12 cellular contexts compared by ENCODE assay signal in the genomic region with DNA sequence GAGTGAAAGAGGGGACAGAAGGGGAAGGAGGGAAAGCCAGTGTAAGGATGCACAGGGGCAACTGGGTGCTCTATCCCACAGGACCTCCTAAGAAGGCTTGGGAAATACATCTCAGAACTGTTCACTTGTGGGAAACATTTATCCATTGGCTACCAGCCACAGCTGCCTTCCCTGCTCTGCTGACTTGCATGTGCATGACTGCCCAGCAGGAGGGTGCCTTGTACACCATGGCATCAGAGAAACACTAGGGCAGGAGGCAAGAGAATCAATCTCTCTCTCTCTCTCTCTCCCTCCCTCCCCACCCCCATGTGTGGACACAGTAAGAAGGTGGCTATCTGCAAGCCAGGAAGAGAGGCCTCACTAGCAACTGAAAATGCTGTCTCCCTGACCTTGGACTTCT.
DNase-seq lines count a peak whose midpoint lies in the region; ATAC-seq and TF ChIP-seq lines count a peak whose summit lies in the region.
"Had no signal": no experiment of that assay in that cellular context is flagged by ENCODE, and none has a peak within 500 bp of the region (broad histone marks: within the 10 kb centered on the region; RNA-seq: fewer than 3 reads in every experiment).

No MANE protein-coding gene starts in this region.

- H3K9me3 ChIP-seq in A673 (ENCODE audit: low read depth, low read length, poor library complexity, severe bottlenecking) (no peaks in the 10 kb centered on the region), DND-41 (ENCODE audit: insufficient read depth, low read length, severe bottlenecking) (no peaks in the 10 kb centered on the region), upper lobe of left lung (no peaks in the 10 kb centered on the region)
- H3K9me3 ChIP-seq: thoracic aorta had no signal

- H3K9ac ChIP-seq in DND-41 (ENCODE audit: low read depth, low read length) = no peak overlapping the region

- no peak overlapping the region for H3K27ac ChIP-seq in A673 (ENCODE audit: low read depth, low read length, poor library complexity, severe bottlenecking)
- H3K27ac ChIP-seq in DND-41 (ENCODE audit: low read length) = no peak overlapping the region; the same call in 1 of the 2 replicates
- H3K27ac ChIP-seq in upper lobe of left lung = no peak overlapping the region
- H3K27ac ChIP-seq: thoracic aorta had no signal

- no peak for TF ChIP-seq POLR2A in upper lobe of left lung (IDR thresholded peaks at IDR 0.05)

- CTCF ChIA-PET in A673 (lab: Charles Lee) = interaction anchor here (1.0 kb wide), 1 partner anchor 147 kb away, joined by 6 read pairs; no protein-coding TSS in a partner anchor

- no peak overlapping the region for H2AFZ ChIP-seq in DND-41 (ENCODE audit: low read depth, low read length)

- POLR2A ChIA-PET in A673 (lab: Charles Lee; ENCODE audit: low non-redundant PET) = no interaction called here

- DNase-seq in A673 (ENCODE audit: low spot score) (peak; percentile 57), DND-41 (no peak), NCI-H226 (peak; percentile 61), fibroblast of mammary gland (ENCODE audit: low read depth) (peak; percentile 68), midbrain (lab: John Stamatoyannopoulos, UW) (no peak), GM20000 (ENCODE audit: low spot score) (no peak), AML-193 (lab: John Stamatoyannopoulos, UW) (no peak), upper lobe of left lung (no peak)
- DNase-seq: caudate nucleus, small intestine had no signal

- H3K27me3 ChIP-seq in A673 (replicated peaks; ENCODE audit: insufficient read depth, low read depth, low read length, poor library complexity) (no peaks in the 10 kb centered on the region), DND-41 (ENCODE audit: insufficient read depth, low read length, poor library complexity) (no peaks in the 10 kb centered on the region), upper lobe of left lung (no peaks in the 10 kb centered on the region)

- ATAC-seq in DND-41 (ENCODE audit: insufficient read depth, low read depth) = 0 out of 3 replicates have a peak, but pooled peaks have one; percentile 16
- no peak for ATAC-seq in upper lobe of left lung (ENCODE audit: low FRiP score in 2 of 2)
- ATAC-seq: WTC11 had no signal

- H3K79me2 ChIP-seq in DND-41 (ENCODE audit: insufficient read depth, low read length) = no peaks in the 10 kb centered on the region

- intact Hi-C loops in A673 (cut with micrococcal nuclease; ENCODE audit: unreplicated experiment) = no loop called here

- H3K4me3 ChIP-seq in A673 (ENCODE audit: low read depth, low read length, poor library complexity, severe bottlenecking) = no peak overlapping the region
- H3K4me3 ChIP-seq in DND-41 (ENCODE audit: low read depth in 1 of 2, low read length in 2 of 2) = no peak overlapping the region
- no peak overlapping the region for H3K4me3 ChIP-seq in fibroblast of mammary gland (ENCODE audit: control insufficient read depth, low read depth, low read length)
- H3K4me3 ChIP-seq in upper lobe of left lung = no peak overlapping the region
- H3K4me3 ChIP-seq: thoracic aorta had no signal

- no peak for TF ChIP-seq EP300 in upper lobe of left lung (IDR thresholded peaks at IDR 0.05)

- H3K4me1 ChIP-seq in A673 (ENCODE audit: insufficient read depth, low read length, poor library complexity, severe bottlenecking) (no peaks in the 10 kb centered on the region), DND-41 (ENCODE audit: insufficient read depth, low read length) (peaks cover 45% of the 10 kb centered on the region), upper lobe of left lung (peaks cover 0 to 6% (median 4%) of the 10 kb centered on the region in 4 donors)

- no peak overlapping the region for H3K4me2 ChIP-seq in DND-41 (ENCODE audit: insufficient read depth, low read length)

- BruUV-seq in A673 (replicated peaks; lab: Mats Ljungman, UMichigan) = no TSS peak

- TF ChIP-seq CTCF in A673 (conservative IDR thresholded peaks at IDR 0.05; ENCODE audit: low read depth, low read length) (no peak), DND-41 (IDR thresholded peaks at IDR 0.05; ENCODE audit: borderline replicate concordance, extremely low read depth, low read length, poor library complexity, severe bottlenecking) (peak; percentile 23), fibroblast of mammary gland (conservative IDR thresholded peaks at IDR 0.05; ENCODE audit: control insufficient read depth, insufficient read depth, low read depth, low read length) (peak; percentile 29), GM20000 (IDR thresholded peaks at IDR 0.05; ENCODE audit: extremely low read depth, missing control alignments) (no peak), upper lobe of left lung (IDR thresholded peaks at IDR 0.05) (no peak)

- H3K36me3 ChIP-seq in A673 (ENCODE audit: insufficient read depth, low read length, poor library complexity, severe bottlenecking) (no peaks in the 10 kb centered on the region), DND-41 (ENCODE audit: insufficient read depth, low read length) (peaks cover 15% of the 10 kb centered on the region), upper lobe of left lung (no peaks in the 10 kb centered on the region)
- H3K36me3 ChIP-seq: thoracic aorta had no signal

- H4K20me1 ChIP-seq in DND-41 (ENCODE audit: insufficient read depth, low read length) = no peaks in the 10 kb centered on the region

Comparison
In these comparisons a context has a peak if more than half of its experiments do, and no peak if none do; other contexts are left out.
1. DNase-seq: peak in A673 (single experiment), NCI-H226 (single experiment) and fibroblast of mammary gland (single experiment); none in DND-41 (single experiment), midbrain (single experiment), GM20000 (single experiment), AML-193 (0 of 2) and upper lobe of left lung (0 of 2).
2. CTCF ChIP-seq: peak in DND-41 (single experiment) and fibroblast of mammary gland (single experiment); none in A673 (single experiment), GM20000 (single experiment) and upper lobe of left lung (0 of 6).